ENCODE assay signal across 16 cellular contexts in genomic region chr10:73955719-73956118, GRCh38. TPM values are rescaled to one million over a fixed set of nuclear protein-coding genes. Genes with fewer than 3 reads are reported as not detected.
DNase-seq lines count a peak whose midpoint lies in the region; ATAC-seq and TF ChIP-seq lines count a peak whose summit lies in the region.
"Had no signal": no experiment of that assay in that cellular context is flagged by ENCODE, and none has a peak within 500 bp of the region (broad histone marks: within the 10 kb centered on the region; RNA-seq: fewer than 3 reads in every experiment).

No MANE protein-coding gene starts in this region.

- H3K4me3 ChIP-seq in cardiac muscle cell (no peak overlapping the region), right atrium auricular region (no peak overlapping the region)
- H3K4me3 ChIP-seq: esophagus squamous epithelium, lung, neural progenitor cell had no signal

- TF ChIP-seq CTCF in cardiac muscle cell (IDR thresholded peaks at IDR 0.05; ENCODE audit: low read depth, low read length) (no peak), right atrium auricular region (IDR thresholded peaks at IDR 0.05) (no peak)

- H3K4me1 ChIP-seq in cardiac muscle cell (ENCODE audit: low read depth) (peaks cover 15% of the 10 kb centered on the region), right atrium auricular region (peaks cover 0 to 13% of the 10 kb centered on the region in 2 donors)

- peaks cover 54% of the 10 kb centered on the region for H3K4me1 Mint-ChIP-seq in activated CD4-positive, alpha-beta memory T cell treated with anti-CD3 and anti-CD28 coated beads, Interleukin-2, amount 10 ng/mL, durations not matched to agents 7 days and 5 days
- H3K4me1 Mint-ChIP-seq in naive B cell = peaks cover 37 to 67% (median 58%) of the 10 kb centered on the region in 3 donors

- H3K9me3 ChIP-seq in cardiac muscle cell (ENCODE audit: low read depth) (no peaks in the 10 kb centered on the region), right atrium auricular region (no peaks in the 10 kb centered on the region)
- H3K9me3 ChIP-seq: esophagus squamous epithelium had no signal

- ATAC-seq in naive B cell (ENCODE audit: low read depth in 2 of 2) = no peak
- ATAC-seq in HG03045 (IDR thresholded peaks at IDR 0.05; ENCODE audit: unreplicated experiment) = no peak
- ATAC-seq in HG03520 (IDR thresholded peaks at IDR 0.05; ENCODE audit: unreplicated experiment) = no peak

- H3K36me3 ChIP-seq in cardiac muscle cell = no peaks in the 10 kb centered on the region
- no peaks in the 10 kb centered on the region for H3K36me3 ChIP-seq in right atrium auricular region
- H3K36me3 ChIP-seq: esophagus squamous epithelium, neural progenitor cell had no signal

- POLR2A ChIA-PET in activated CD4-positive, alpha-beta memory T cell treated with anti-CD3 and anti-CD28 coated beads, Interleukin-2, amount 10 ng/mL, durations not matched to agents 7 days and 5 days (lab: Charles Lee) = interaction anchor here (1.5 to 3.3 kb wide), 4 partner anchors 15 to 85 kb away, joined by 3 to 23 read pairs (median 10); partner anchors contain the start of gene VCL

- CTCF ChIA-PET in activated CD4-positive, alpha-beta memory T cell treated with anti-CD3 and anti-CD28 coated beads, Interleukin-2, amount 10 ng/mL, durations not matched to agents 7 days and 5 days (lab: Charles Lee) = interaction anchor here (1.3 to 3.4 kb wide), 5 partner anchors 10 to 76 kb away, joined by 8 to 40 read pairs (median 12); no protein-coding TSS in a partner anchor

- H3K27me3 Mint-ChIP-seq in activated CD4-positive, alpha-beta memory T cell treated with anti-CD3 and anti-CD28 coated beads, Interleukin-2, amount 10 ng/mL, durations not matched to agents 7 days and 5 days = no peaks in the 10 kb centered on the region
- no peaks in the 10 kb centered on the region for H3K27me3 Mint-ChIP-seq in naive B cell

- no peaks in the 10 kb centered on the region for H3K9me3 Mint-ChIP-seq in activated CD4-positive, alpha-beta memory T cell treated with anti-CD3 and anti-CD28 coated beads, Interleukin-2, amount 10 ng/mL, durations not matched to agents 7 days and 5 days
- H3K9me3 Mint-ChIP-seq in naive B cell = no peaks in the 10 kb centered on the region
- H3K9me3 Mint-ChIP-seq: neural progenitor cell had no signal

- H3K36me3 Mint-ChIP-seq in activated CD4-positive, alpha-beta memory T cell treated with anti-CD3 and anti-CD28 coated beads, Interleukin-2, amount 10 ng/mL, durations not matched to agents 7 days and 5 days (ENCODE audit: low read depth) = no peaks in the 10 kb centered on the region
- H3K36me3 Mint-ChIP-seq in naive B cell = no peaks in the 10 kb centered on the region
- H3K36me3 Mint-ChIP-seq: neural progenitor cell had no signal

- peak overlapping the region; percentile 19 for H3K27ac Mint-ChIP-seq in activated CD4-positive, alpha-beta memory T cell treated with anti-CD3 and anti-CD28 coated beads, Interleukin-2, amount 10 ng/mL, durations not matched to agents 7 days and 5 days
- peak overlapping the region; percentile 68 to 95 (median 82) for H3K27ac Mint-ChIP-seq in naive B cell

- no peak overlapping the region for H3K4me3 Mint-ChIP-seq in activated CD4-positive, alpha-beta memory T cell treated with anti-CD3 and anti-CD28 coated beads, Interleukin-2, amount 10 ng/mL, durations not matched to agents 7 days and 5 days
- peak overlapping the region in 4 of 8 donors; percentile 22 to 59 (median 50) for H3K4me3 Mint-ChIP-seq in naive B cell
- H3K4me3 Mint-ChIP-seq: neural progenitor cell had no signal

- peak overlapping the region; percentile 89 for H3K27ac ChIP-seq in cardiac muscle cell
- no peak overlapping the region for H3K27ac ChIP-seq in right atrium auricular region
- H3K27ac ChIP-seq: neural progenitor cell had no signal

- no peaks in the 10 kb centered on the region for H3K27me3 ChIP-seq in cardiac muscle cell
- no peaks in the 10 kb centered on the region for H3K27me3 ChIP-seq in right atrium auricular region
- H3K27me3 ChIP-seq: esophagus squamous epithelium, neural progenitor cell had no signal

- DNase-seq in cardiac muscle cell (ENCODE audit: low read depth in 1 of 2, low spot score in 1 of 2) = no peak
- DNase-seq in right atrium auricular region (ENCODE audit: low spot score) = no peak
- no peak for DNase-seq in activated CD4-positive, alpha-beta memory T cell treated with anti-CD3 and anti-CD28 coated beads, Interleukin-2, amount 10 ng/mL, durations not matched to agents 7 days and 5 days
- DNase-seq in naive B cell = no peak
- DNase-seq in NK-92 treated with Interleukin-12 subunit alpha and Interleukin-12 subunit beta, amount 100 ng/mL, for 24 hours (lab: John Stamatoyannopoulos, UW) = no peak
- no peak for DNase-seq in NCI-H2107 (lab: John Stamatoyannopoulos, UW)
- DNase-seq: esophagus squamous epithelium; glutamatergic neuron; NCI-H146; NCI-H226; right cardiac atrium; stimulated activated CD4-positive, alpha-beta T cell treated with anti-CD3 and anti-CD28 coated beads, Interleukin-1b, Interleukin-23, amount 100 ng/mL, for 48 hours had no signal

RNA-seq across cellular contexts. Expression of gene VCL, which starts 42.2 kb away (rescaled TPM):
- total RNA-seq in cardiac muscle cell (130 and 167 TPM in 2 replicates), right atrium auricular region (100 to 1,000 TPM; 173 to 216 TPM)
- polyA plus RNA-seq in cardiac muscle cell (118 and 162 TPM in 2 replicates), naive B cell (ENCODE audit: low read depth in 6 of 6) (10 to 100 TPM; 17.1 to 27.6 (median 25.2) TPM)
- total RNA-seq in activated CD4-positive, alpha-beta memory T cell treated with anti-CD3 and anti-CD28 coated beads, Interleukin-2, amount 10 ng/mL, durations not matched to agents 7 days and 5 days = 10 to 100 TPM; 70.1 to 71.8 TPM

RNA-seq across cellular contexts. Expression of gene PLAU, which starts 44.8 kb away (rescaled TPM):
- total RNA-seq in cardiac muscle cell (3.8 and 5.4 TPM in 2 replicates), right atrium auricular region (1 to 10 TPM; 3.9 to 4.6 TPM)
- polyA plus RNA-seq in cardiac muscle cell (4.0 and 4.1 TPM in 2 replicates), naive B cell (ENCODE audit: low read depth in 6 of 6) (under 1 TPM in 1 of 6 donors, not detected in 5; 0.12 TPM)
- total RNA-seq in activated CD4-positive, alpha-beta memory T cell treated with anti-CD3 and anti-CD28 coated beads, Interleukin-2, amount 10 ng/mL, durations not matched to agents 7 days and 5 days = 1 to 10 TPM; 3.0 to 5.3 TPM
